Comparison of ENCODE assay signal across 8 cellular contexts in the genomic region with DNA sequence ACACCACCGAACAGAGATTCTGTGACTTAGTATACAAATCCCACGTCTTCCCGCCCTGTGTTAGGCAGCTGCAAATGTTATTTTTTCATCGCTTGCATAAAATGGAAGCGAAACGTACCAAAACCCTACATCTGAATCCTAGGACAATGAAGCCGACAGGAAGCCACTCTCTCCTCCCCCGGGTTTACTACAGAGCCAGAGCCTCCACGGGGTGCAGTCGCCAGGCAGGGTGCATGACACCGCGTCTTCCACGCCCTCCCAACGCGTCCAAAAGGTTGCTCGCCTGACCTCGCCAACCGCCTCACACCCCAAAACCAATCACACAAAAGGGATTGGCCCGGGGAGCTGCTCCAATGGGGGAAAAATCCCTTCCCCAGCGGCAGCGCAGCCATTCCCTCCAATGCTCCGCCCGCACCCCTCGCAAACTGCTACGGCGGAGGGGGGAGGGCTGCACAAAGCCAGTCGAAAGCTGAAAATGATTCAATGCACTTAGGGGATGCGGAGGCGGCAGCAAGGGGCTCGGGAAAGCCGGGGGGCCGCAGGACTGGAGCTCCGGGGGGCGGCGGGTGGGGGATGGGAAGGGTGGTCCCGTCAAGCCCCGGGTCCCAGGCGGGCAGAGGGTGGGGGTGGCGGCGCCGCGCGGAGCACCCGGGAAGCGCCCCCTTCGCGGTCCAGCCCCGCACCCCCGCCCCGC. TPM values are rescaled to one million over a fixed set of nuclear protein-coding genes. Genes with fewer than 3 reads are reported as not detected.
DNase-seq lines count a peak whose midpoint lies in the region; ATAC-seq, FAIRE-seq and TF ChIP-seq lines count a peak whose summit lies in the region.

No MANE protein-coding gene starts in this region.

- H3K27me3 Mint-ChIP-seq in astrocyte (ENCODE audit: low read depth, unreplicated experiment): no peaks in the 10 kb centered on the region

- peaks cover 20% of the 10 kb centered on the region for H3K4me1 Mint-ChIP-seq in astrocyte (ENCODE audit: low read depth, unreplicated experiment)

- H3K9ac ChIP-seq in MM.1S (ENCODE audit: low read length) (peak overlapping the region; percentile 61), astrocyte (ENCODE audit: low read length) (peak overlapping the region; percentile 95)

- peak; percentile 12 for DNase-seq in DMS114 treated with DMSO at 0.1 percent for 48 hours (lab: John Stamatoyannopoulos, UW; ENCODE audit: unreplicated experiment)
- DNase-seq in MM.1S: peak; percentile 66
- DNase-seq in SW480 (ENCODE audit: low spot score): peak; percentile 81
- DNase-seq in astrocyte (ENCODE audit: low read depth): peak; percentile 59
- peak; percentile 67 for DNase-seq in hepatocyte (ENCODE audit: low spot score)
- DNase-seq in retinal pigment epithelial cell (ENCODE audit: low read depth): no peak
- no peak for DNase-seq in NCI-H1048 (lab: John Stamatoyannopoulos, UW)

- H3F3A ChIP-seq in MM.1S (ENCODE audit: insufficient read depth, low read length): peaks cover 26% of the 10 kb centered on the region

- H3K27ac ChIP-seq in MM.1S (ENCODE audit: low read length) (peak overlapping the region; percentile 74), astrocyte (ENCODE audit: low read depth, low read length) (peak overlapping the region; percentile 93), hepatocyte (peak overlapping the region; percentile 86)

- no peaks in the 10 kb centered on the region for H4K20me1 ChIP-seq in MM.1S (ENCODE audit: insufficient read depth, low read length)
- H4K20me1 ChIP-seq in astrocyte (ENCODE audit: insufficient read depth, low read length): peaks cover 36% of the 10 kb centered on the region
- peaks cover 19% of the 10 kb centered on the region for H4K20me1 ChIP-seq in hepatocyte (ENCODE audit: insufficient read depth, poor library complexity, severe bottlenecking)

- H3K9me2 ChIP-seq in MM.1S (replicated peaks; ENCODE audit: insufficient read depth, low read length) (no peaks in the 10 kb centered on the region), hepatocyte (replicated peaks; ENCODE audit: insufficient read depth) (no peaks in the 10 kb centered on the region)

- H3K27ac Mint-ChIP-seq in astrocyte (ENCODE audit: unreplicated experiment): peak overlapping the region; percentile 97

- H2AFZ ChIP-seq in MM.1S (ENCODE audit: low read length) (peak overlapping the region; percentile 69), astrocyte (ENCODE audit: low read depth, low read length) (peak overlapping the region; percentile 23), hepatocyte (peak overlapping the region; percentile 47)

- H3K9me3 ChIP-seq in MM.1S (replicated peaks; ENCODE audit: insufficient read depth, low read length) (no peaks in the 10 kb centered on the region), astrocyte (ENCODE audit: insufficient read depth, low read depth, low read length) (no peaks in the 10 kb centered on the region), hepatocyte (ENCODE audit: low read depth) (no peaks in the 10 kb centered on the region)

- no peaks in the 10 kb centered on the region for H3K36me3 ChIP-seq in MM.1S (replicated peaks; ENCODE audit: insufficient read depth, low read length)
- H3K36me3 ChIP-seq in astrocyte (ENCODE audit: insufficient read depth, low read length): no peaks in the 10 kb centered on the region
- no peaks in the 10 kb centered on the region for H3K36me3 ChIP-seq in hepatocyte (replicated peaks; ENCODE audit: insufficient read depth, low read depth)

- no peaks in the 10 kb centered on the region for H3K36me3 Mint-ChIP-seq in astrocyte (ENCODE audit: low read depth, unreplicated experiment)

- peak overlapping the region; percentile 73 for H3K4me3 ChIP-seq in MM.1S (ENCODE audit: low read length)
- peak overlapping the region; percentile 97 for H3K4me3 ChIP-seq in astrocyte (ENCODE audit: insufficient read depth, low read depth, low read length)
- peak overlapping the region; percentile 58 for H3K4me3 ChIP-seq in hepatocyte
- peak overlapping the region; percentile 93 for H3K4me3 ChIP-seq in retinal pigment epithelial cell (ENCODE audit: low read length)

- peaks cover 16% of the 10 kb centered on the region for H3K4me1 ChIP-seq in MM.1S (ENCODE audit: low read length)
- peaks cover 20% of the 10 kb centered on the region for H3K4me1 ChIP-seq in astrocyte (ENCODE audit: insufficient read depth, low read length)
- H3K4me1 ChIP-seq in hepatocyte (ENCODE audit: insufficient read depth): peaks cover 4% of the 10 kb centered on the region

- FAIRE-seq in astrocyte (lab: Jason Lieb, UNC): no peak

- H3K4me2 ChIP-seq in MM.1S (ENCODE audit: low read depth, low read length) (peak overlapping the region; percentile 78), astrocyte (ENCODE audit: low read length) (peak overlapping the region; percentile 94), hepatocyte (peak overlapping the region; percentile 74)

- no peak for TF ChIP-seq CTCF in MM.1S (IDR thresholded peaks at IDR 0.05; ENCODE audit: low read length)
- TF ChIP-seq CTCF in astrocyte (IDR thresholded peaks at IDR 0.05; ENCODE audit: insufficient read depth, low read depth, low read length): no peak
- no peak for TF ChIP-seq CTCF in hepatocyte (IDR thresholded peaks at IDR 0.05; ENCODE audit: poor library complexity)
- TF ChIP-seq CTCF in retinal pigment epithelial cell (conservative IDR thresholded peaks at IDR 0.05; ENCODE audit: low read depth, low read length): no peak

- H3K4me3 Mint-ChIP-seq in astrocyte (ENCODE audit: unreplicated experiment): peak overlapping the region; percentile 99

- 2% methylated on average over 29 of the region's 50 CpGs for WGBS in hepatocyte (ENCODE audit: low lambda C conversion rate, missing lambda C conversion rate)

- H3K9me3 Mint-ChIP-seq in astrocyte (ENCODE audit: unreplicated experiment): no peaks in the 10 kb centered on the region

- H3K79me2 ChIP-seq in MM.1S (ENCODE audit: low read length) (peaks cover 56% of the 10 kb centered on the region), astrocyte (ENCODE audit: insufficient read depth, low read length) (peaks cover 95% of the 10 kb centered on the region), hepatocyte (peaks cover 78% of the 10 kb centered on the region)

- ATAC-seq in GM21825 (IDR thresholded peaks at IDR 0.05; ENCODE audit: unreplicated experiment): peak; percentile 25

- H3K27me3 ChIP-seq in MM.1S (replicated peaks; ENCODE audit: insufficient read depth, low read length): no peaks in the 10 kb centered on the region
- no peaks in the 10 kb centered on the region for H3K27me3 ChIP-seq in astrocyte (ENCODE audit: insufficient read depth, low read length)
- H3K27me3 ChIP-seq in hepatocyte: no peaks in the 10 kb centered on the region

RNA-seq across cellular contexts. Expression of a gene that starts 0.7 kb away (rescaled TPM):
- 149 and 164 TPM in 2 replicates for total RNA-seq in astrocyte
- total RNA-seq in hepatocyte: 31.4 and 37.3 TPM in 2 replicates
- 22.9 and 25.9 TPM in 2 replicates for polyA plus RNA-seq in hepatocyte

RNA-seq across cellular contexts. Expression of a gene that starts 1.5 kb away (rescaled TPM):
- total RNA-seq in astrocyte (24.5 and 25.4 TPM in 2 replicates), hepatocyte (28.3 and 30.1 TPM in 2 replicates)
- 38.9 and 39.3 TPM in 2 replicates for polyA plus RNA-seq in hepatocyte

Comparison
In these comparisons a context has a peak if more than half of its experiments do, and no peak if none do; other contexts are left out.
1. DNase-seq: peak in DMS114 treated with DMSO at 0.1 percent for 48 hours (single experiment), MM.1S (single experiment), SW480 (single experiment), astrocyte (single experiment) and hepatocyte (single experiment); none in retinal pigment epithelial cell (single experiment) and NCI-H1048 (single experiment).
2. Peak in every context shown above with its lines, with median percentiles within 50 percentile points of each other: H2AFZ ChIP-seq, H3K27ac ChIP-seq, H3K4me2 ChIP-seq and H3K4me3 ChIP-seq.